10 cellular contexts compared by ENCODE assay signal in the genomic region with DNA sequence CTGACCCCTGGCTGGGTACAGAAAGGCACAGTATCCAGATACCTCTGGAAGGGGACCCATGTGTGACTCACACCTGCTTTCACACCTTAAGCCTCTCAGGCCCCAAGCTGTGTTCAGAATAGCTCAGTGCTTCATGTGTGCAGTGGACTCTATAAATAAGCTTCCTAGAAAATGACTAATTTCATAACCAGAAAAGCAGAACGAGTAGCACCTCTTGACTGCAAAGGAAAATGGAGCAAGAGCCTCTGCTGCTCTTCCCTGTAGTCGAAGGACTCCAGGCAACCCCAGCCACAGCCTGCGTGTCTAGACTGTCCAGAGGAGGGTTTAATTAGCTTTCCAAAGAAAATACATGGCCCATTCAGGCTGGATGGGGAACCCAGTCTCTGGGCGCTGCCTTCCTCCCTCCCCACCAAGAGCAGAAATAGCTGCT. TPM values are rescaled to one million over a fixed set of nuclear protein-coding genes. Genes with fewer than 3 reads are reported as not detected.
DNase-seq lines count a peak whose midpoint lies in the region; ATAC-seq and TF ChIP-seq lines count a peak whose summit lies in the region.
"Had no signal": no experiment of that assay in that cellular context is flagged by ENCODE, and none has a peak within 500 bp of the region (broad histone marks: within the 10 kb centered on the region; RNA-seq: fewer than 3 reads in every experiment).

No MANE protein-coding gene starts in this region.

- H3K18ac ChIP-seq in H9 (ENCODE audit: insufficient read length, low read depth, low read length), result no peak overlapping the region

- no CpG with 5 or more reads among the region's 4 CpGs for WGBS in H9 (ENCODE audit: extremely low coverage, insufficient read length, low lambda C conversion rate)

- H3K4me3 Mint-ChIP-seq in dendritic cell treated with granulocyte-macrophage colony-stimulating factor and Interleukin-4, amounts not matched to agents 40 ng/mL and 50 ng/mL, for 4 days, result peak overlapping the region; percentile 6
- no peak overlapping the region for H3K4me3 Mint-ChIP-seq in H9

- no peak overlapping the region for H3K4me2 ChIP-seq in H9 (ENCODE audit: insufficient read depth, insufficient read length, low read length)

- no peak overlapping the region for H3K23ac ChIP-seq in H9 (ENCODE audit: insufficient read length, low read depth, low read length)

- H2BK12ac ChIP-seq in H9 (ENCODE audit: insufficient read length, low read depth, low read length), result no peak overlapping the region

- H2AK5ac ChIP-seq in H9 (ENCODE audit: insufficient read length, low read length), result no peak overlapping the region

- peaks cover 37% of the 10 kb centered on the region for H3K4me1 Mint-ChIP-seq in dendritic cell treated with granulocyte-macrophage colony-stimulating factor and Interleukin-4, amounts not matched to agents 40 ng/mL and 50 ng/mL, for 4 days (ENCODE audit: low read depth)
- peaks cover 22 to 24% of the 10 kb centered on the region in 2 experiments for H3K4me1 Mint-ChIP-seq in H9

- no peak overlapping the region for H4K91ac ChIP-seq in H9 (ENCODE audit: insufficient read length, low read depth, low read length)

- H3K27me3 Mint-ChIP-seq in dendritic cell treated with granulocyte-macrophage colony-stimulating factor and Interleukin-4, amounts not matched to agents 40 ng/mL and 50 ng/mL, for 4 days, result peaks cover 19% of the 10 kb centered on the region
- H3K27me3 Mint-ChIP-seq in H9 (ENCODE audit: low read depth), result peaks cover 12% of the 10 kb centered on the region

- intact Hi-C loops in dendritic cell treated with granulocyte-macrophage colony-stimulating factor and Interleukin-4, amounts not matched to agents 40 ng/mL and 50 ng/mL, for 4 days (cut with micrococcal nuclease), result no loop called here

- TF ChIP-seq CTCF in H9 (conservative IDR thresholded peaks at IDR 0.05), result no peak

- peak; percentile 83 for ATAC-seq in GM18520 (IDR thresholded peaks at IDR 0.05; ENCODE audit: unreplicated experiment)
- peak; percentile 92 for ATAC-seq in GM21390 (IDR thresholded peaks at IDR 0.05; ENCODE audit: unreplicated experiment)
- peak; percentile 89 for ATAC-seq in HG03432 (IDR thresholded peaks at IDR 0.05; ENCODE audit: unreplicated experiment)

- H3K9ac ChIP-seq in H9 (ENCODE audit: extremely low read depth, insufficient read length, low read length), result no peak overlapping the region

- no peaks in the 10 kb centered on the region for H3K27me3 ChIP-seq in H9 (ENCODE audit: insufficient read depth, low read length)

- H3K4me1 ChIP-seq in H9 (ENCODE audit: insufficient read depth, low read length), result 0 out of 2 replicates have a peak, but pooled peaks cover 2% of the 10 kb centered on the region

- H2AFZ ChIP-seq in H9 (ENCODE audit: low read length), result no peak overlapping the region

- no peak overlapping the region for H2BK5ac ChIP-seq in H9 (ENCODE audit: insufficient read length, low read length)

- no peaks in the 10 kb centered on the region for H3K79me1 ChIP-seq in H9 (ENCODE audit: insufficient read depth, low read depth, low read length, poor library complexity, severe bottlenecking)

- H3K27ac ChIP-seq in H9 (ENCODE audit: insufficient read length, low read depth, low read length), result no peak overlapping the region

- no peak overlapping the region for H3K56ac ChIP-seq in H9 (ENCODE audit: insufficient read length, low read depth, low read length)

- no peaks in the 10 kb centered on the region for H3K9me3 Mint-ChIP-seq in dendritic cell treated with granulocyte-macrophage colony-stimulating factor and Interleukin-4, amounts not matched to agents 40 ng/mL and 50 ng/mL, for 4 days
- H3K9me3 Mint-ChIP-seq in H9, result no peaks in the 10 kb centered on the region

- DNase-seq in H9, result no peak
- no peak for DNase-seq in NCI-H2107 treated with DMSO at 0.1 percent for 48 hours (lab: John Stamatoyannopoulos, UW; ENCODE audit: unreplicated experiment)
- DNase-seq in NCI-H1694 (lab: John Stamatoyannopoulos, UW), result no peak
- no peak for DNase-seq in stimulated activated CD4-positive, alpha-beta T cell treated with anti-CD3 and anti-CD28 coated beads, Interleukin-2, amount 100 ng/mL, for 24 hours
- DNase-seq: activated naive CD4-positive, alpha-beta T cell had no signal

- H4K20me1 ChIP-seq in H9 (ENCODE audit: control insufficient read depth, insufficient read depth, insufficient read length), result no peaks in the 10 kb centered on the region

- H3K27ac Mint-ChIP-seq in dendritic cell treated with granulocyte-macrophage colony-stimulating factor and Interleukin-4, amounts not matched to agents 40 ng/mL and 50 ng/mL, for 4 days, result peak overlapping the region; percentile 78
- no peak overlapping the region; a peak in 1 of 7 replicates for H3K27ac Mint-ChIP-seq in H9

- no peak overlapping the region for H3T11ph ChIP-seq in H9 (ENCODE audit: low read length)

- H3K36me3 Mint-ChIP-seq in dendritic cell treated with granulocyte-macrophage colony-stimulating factor and Interleukin-4, amounts not matched to agents 40 ng/mL and 50 ng/mL, for 4 days (ENCODE audit: low read depth), result no peaks in the 10 kb centered on the region
- no peaks in the 10 kb centered on the region for H3K36me3 Mint-ChIP-seq in H9 (ENCODE audit: insufficient read depth in 1 of 3, low read depth in 3 of 3)

- H4K5ac ChIP-seq in H9 (ENCODE audit: insufficient read length, low read depth, low read length), result no peak overlapping the region

- no peak overlapping the region for H3K4ac ChIP-seq in H9 (ENCODE audit: low read depth, low read length)

- H3K79me2 ChIP-seq in H9 (ENCODE audit: insufficient read depth, low read length), result no peaks in the 10 kb centered on the region

- H2BK120ac ChIP-seq in H9 (ENCODE audit: low read depth, low read length, poor library complexity, severe bottlenecking), result no peak overlapping the region

- no peaks in the 10 kb centered on the region for H3K9me3 ChIP-seq in H9 (ENCODE audit: control insufficient read depth, low read depth, low read length)

- H2BK15ac ChIP-seq in H9 (ENCODE audit: low read depth, low read length), result no peak overlapping the region

- H4K8ac ChIP-seq in H9 (replicated peaks; ENCODE audit: insufficient read length, low read depth, low read length), result no peak overlapping the region

- no peaks in the 10 kb centered on the region for H3K23me2 ChIP-seq in H9 (ENCODE audit: insufficient read length, low read depth, low read length, poor library complexity, severe bottlenecking)

- no peak overlapping the region for H2BK20ac ChIP-seq in H9 (ENCODE audit: low read depth, low read length, poor library complexity, severe bottlenecking)

- H3K14ac ChIP-seq in H9 (ENCODE audit: insufficient read depth, low read length), result no peak overlapping the region

RNA-seq across cellular contexts. Expression of a gene that starts 23.1 kb away (rescaled TPM):
- 1.4 and 1.9 TPM in 2 replicates for total RNA-seq in H9 (2021)
- total RNA-seq: skeletal muscle tissue had no signal

RNA-seq across cellular contexts. Expression of a gene that starts 42.5 kb away (rescaled TPM):
- total RNA-seq in H9 (2021), result 0.35 TPM in 1 of 2 replicates, not detected in the other
